8 cellular contexts compared by ENCODE assay signal in the genomic region with DNA sequence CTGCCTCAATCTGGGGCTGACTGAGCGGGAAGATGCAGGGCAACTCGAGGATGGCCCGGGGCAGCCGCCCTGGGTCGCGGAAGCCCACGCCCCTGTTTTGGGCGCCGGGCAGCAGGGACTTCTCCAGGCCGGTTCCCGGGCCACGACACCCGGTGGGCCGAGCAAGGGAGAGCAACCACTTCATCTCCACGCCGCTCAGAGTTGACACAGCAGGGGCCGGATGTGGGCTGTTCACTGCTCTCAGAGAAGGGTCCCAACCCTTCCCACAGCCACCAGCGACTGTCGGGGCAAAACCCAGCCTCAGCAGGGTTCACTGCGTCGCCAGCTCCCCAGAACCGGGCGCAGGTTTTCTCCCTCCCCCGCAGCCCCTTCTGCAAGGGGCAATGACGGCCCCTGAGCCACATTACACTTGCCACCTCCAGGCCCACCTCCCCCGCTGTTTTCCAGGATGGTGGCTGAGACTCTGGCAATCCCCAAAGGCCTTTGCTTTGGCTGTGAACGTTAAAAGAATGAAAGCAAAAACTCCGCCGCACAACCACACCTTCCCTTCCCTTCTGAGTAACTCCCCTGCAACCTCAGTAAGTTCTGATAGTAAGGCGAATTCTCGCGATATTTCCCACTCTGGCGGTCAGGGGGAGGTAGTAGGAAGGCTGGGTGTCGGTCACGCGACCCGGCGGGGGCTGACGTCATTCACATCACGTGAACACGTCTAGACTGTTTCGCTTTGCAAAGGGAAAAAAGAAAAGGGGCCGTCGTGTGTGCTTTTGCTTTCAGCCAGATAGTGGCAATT. TPM values are rescaled to one million over a fixed set of nuclear protein-coding genes. Genes with fewer than 3 reads are reported as not detected.
DNase-seq lines count a peak whose midpoint lies in the region; ATAC-seq, FAIRE-seq and TF ChIP-seq lines count a peak whose summit lies in the region.

No MANE protein-coding gene starts in this region.

- H3K27me3 ChIP-seq in Loucy (ENCODE audit: insufficient read depth, low read length, poor library complexity, severe bottlenecking): no peaks in the 10 kb centered on the region

- H3K27ac Mint-ChIP-seq in natural killer cell treated with Interleukin-12 subunit alpha and Interleukin-12 subunit beta and Interleukin-15 and Interleukin-18, amount 100 ng/mL, for 72 hours: peak overlapping the region; percentile 95 to 97

- H3K9ac ChIP-seq in Loucy (ENCODE audit: low read depth, low read length, poor library complexity, severe bottlenecking): peak overlapping the region; percentile 90

- peaks cover 15% of the 10 kb centered on the region for H4K20me1 ChIP-seq in Loucy (ENCODE audit: insufficient read depth, low read length, poor library complexity, severe bottlenecking)

- H3F3A ChIP-seq in Loucy (ENCODE audit: low read depth): peaks cover 13% of the 10 kb centered on the region; the same call in 1 of the 2 replicates

- no peaks in the 10 kb centered on the region for H3K9me2 ChIP-seq in Loucy (replicated peaks; ENCODE audit: low read depth, low read length)

- no peaks in the 10 kb centered on the region for H3K9me3 ChIP-seq in Loucy (ENCODE audit: insufficient read depth, low read depth, low read length)

- ATAC-seq in natural killer cell treated with Interleukin-12 subunit alpha and Interleukin-12 subunit beta and Interleukin-15 and Interleukin-18, amount 100 ng/mL, for 72 hours: peak; percentile 88

- peak overlapping the region; percentile 87 for H3K4me3 ChIP-seq in Loucy (ENCODE audit: low read length, poor library complexity, severe bottlenecking)
- H3K4me3 ChIP-seq in fibroblast of the aortic adventitia (ENCODE audit: low read depth, low read length): peak overlapping the region; percentile 97

- H3K36me3 ChIP-seq in Loucy (ENCODE audit: insufficient read depth, low read length): no peaks in the 10 kb centered on the region

- H3K79me2 ChIP-seq in Loucy (ENCODE audit: insufficient read depth, low read length): peaks cover 36% of the 10 kb centered on the region

- H3K4me1 Mint-ChIP-seq in natural killer cell treated with Interleukin-12 subunit alpha and Interleukin-12 subunit beta and Interleukin-15 and Interleukin-18, amount 100 ng/mL, for 72 hours (ENCODE audit: low read depth in 2 of 2): peaks cover 32 to 40% of the 10 kb centered on the region in 2 donors

- H3K4me2 ChIP-seq in Loucy (ENCODE audit: low read depth, low read length, poor library complexity, severe bottlenecking): peak overlapping the region; percentile 97

- TF ChIP-seq CTCF in Loucy (conservative IDR thresholded peaks at IDR 0.05; ENCODE audit: low read length) (no peak; the same call in none of the 2 replicates), fibroblast of the aortic adventitia (IDR thresholded peaks at IDR 0.05; ENCODE audit: insufficient read depth, low read length) (peak; percentile 9)

- H3K4me1 ChIP-seq in Loucy (ENCODE audit: insufficient read depth, low read length, poor library complexity, severe bottlenecking): peaks cover 40% of the 10 kb centered on the region

- H3K27me3 Mint-ChIP-seq in natural killer cell treated with Interleukin-12 subunit alpha and Interleukin-12 subunit beta and Interleukin-15 and Interleukin-18, amount 100 ng/mL, for 72 hours: peaks cover 0 to 2% of the 10 kb centered on the region in 2 donors

- peaks cover 21% of the 10 kb centered on the region for H3K36me3 Mint-ChIP-seq in natural killer cell treated with Interleukin-12 subunit alpha and Interleukin-12 subunit beta and Interleukin-15 and Interleukin-18, amount 100 ng/mL, for 72 hours

- H3K4me3 Mint-ChIP-seq in natural killer cell treated with Interleukin-12 subunit alpha and Interleukin-12 subunit beta and Interleukin-15 and Interleukin-18, amount 100 ng/mL, for 72 hours: peak overlapping the region; percentile 100

- no peaks in the 10 kb centered on the region for H3K9me3 Mint-ChIP-seq in natural killer cell treated with Interleukin-12 subunit alpha and Interleukin-12 subunit beta and Interleukin-15 and Interleukin-18, amount 100 ng/mL, for 72 hours

- peak; percentile 97 for FAIRE-seq in H54 (lab: Jason Lieb, UNC)

- TF ChIP-seq POLR2A in H54 (IDR thresholded peaks at IDR 0.05; ENCODE audit: low read depth, low read length) (peak; percentile 78), Raji (IDR thresholded peaks at IDR 0.05; ENCODE audit: insufficient read depth, low read depth, low read length) (peak; percentile 91)

- peak; percentile 100 for DNase-seq in ELR (ENCODE audit: low read depth)
- DNase-seq in H54 (ENCODE audit: insufficient read length, low spot score): peak; percentile 81
- peak; percentile 93 for DNase-seq in activated gamma-delta T cell (lab: John Stamatoyannopoulos, UW)
- peak; percentile 100 for DNase-seq in fibroblast of the aortic adventitia (ENCODE audit: low read depth)
- DNase-seq in natural killer cell treated with Interleukin-12 subunit alpha and Interleukin-12 subunit beta and Interleukin-15 and Interleukin-18, amount 100 ng/mL, for 72 hours (ENCODE audit: low spot score): peak; percentile 99
- DNase-seq in stimulated activated naive CD4-positive, alpha-beta T cell treated with Interleukin-2 at 50 U/mL for 16 hours (lab: John Stamatoyannopoulos, UW): peak; percentile 98

- peak overlapping the region; percentile 83 for H2AFZ ChIP-seq in Loucy (ENCODE audit: low read length)

RNA-seq across cellular contexts. Expression of a gene that starts 0.7 kb away (rescaled TPM):
- total RNA-seq in fibroblast of the aortic adventitia (ENCODE audit: low replicate concordance): 276 and 378 TPM in 2 replicates
- total RNA-seq in natural killer cell treated with Interleukin-12 subunit alpha and Interleukin-12 subunit beta and Interleukin-15 and Interleukin-18, amount 100 ng/mL, for 72 hours: 10 to 100 TPM; 43.0 to 59.6 TPM

Comparison
In these comparisons a context has a peak if more than half of its experiments do, and no peak if none do; other contexts are left out.
1. Peak in every context shown above with its lines: DNase-seq, ATAC-seq and H3K4me3 ChIP-seq.